Comparison of ENCODE assay signal across 24 cellular contexts in the genomic region with DNA sequence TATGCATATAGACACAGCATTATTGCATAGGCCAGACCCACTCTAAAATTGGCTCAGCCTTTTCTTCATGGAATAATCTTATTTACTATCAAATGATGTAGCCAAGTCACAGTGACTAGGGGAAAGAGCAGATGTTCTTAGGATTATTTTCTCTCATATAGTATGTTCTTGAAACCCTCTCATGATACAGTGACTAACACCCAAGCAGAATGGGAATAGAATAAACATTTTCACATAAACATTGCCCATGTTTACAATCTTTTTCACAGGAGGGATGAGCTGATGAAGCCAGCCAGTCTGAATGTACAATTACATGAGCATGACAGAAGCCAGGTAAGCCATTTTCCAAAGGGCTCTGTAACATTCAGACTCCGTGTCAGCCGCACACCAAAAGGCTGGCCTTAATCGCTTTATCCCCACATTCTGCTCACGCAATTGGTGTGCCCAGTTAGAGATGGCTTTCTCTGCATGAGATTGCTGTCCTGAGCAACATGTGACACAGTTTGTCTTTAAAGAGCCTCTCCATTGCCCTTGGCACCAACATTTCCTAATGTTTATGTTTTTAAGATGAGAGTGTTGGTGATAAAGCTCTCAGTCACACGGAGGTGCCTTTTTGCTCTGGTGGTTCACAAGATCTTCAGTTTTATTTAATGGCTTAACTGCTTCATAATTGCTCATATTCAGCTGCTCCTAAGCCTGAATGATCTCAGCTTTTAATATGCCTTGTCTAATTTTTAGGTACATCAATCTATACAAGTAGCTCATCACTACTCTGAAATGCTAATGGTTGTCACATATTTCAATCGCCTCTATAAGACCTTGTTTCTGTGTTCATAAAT.
DNase-seq lines count a peak whose midpoint lies in the region; ATAC-seq and TF ChIP-seq lines count a peak whose summit lies in the region.
"Had no signal": no experiment of that assay in that cellular context is flagged by ENCODE, and none has a peak within 500 bp of the region (broad histone marks: within the 10 kb centered on the region; RNA-seq: fewer than 3 reads in every experiment).

No MANE protein-coding gene starts in this region.

- H3K27me3 Mint-ChIP-seq in progenitor cell of endocrine pancreas = peaks cover 8% of the 10 kb centered on the region
- H3K27me3 Mint-ChIP-seq: CD4-positive, alpha-beta T cell had no signal

- H3K27me3 ChIP-seq in hepatocyte (no peaks in the 10 kb centered on the region), adrenal gland (no peaks in the 10 kb centered on the region), breast epithelium (no peaks in the 10 kb centered on the region)
- H3K27me3 ChIP-seq: right lobe of liver, testis had no signal

- ATAC-seq in HG02840 (IDR thresholded peaks at IDR 0.05; ENCODE audit: low FRiP score, unreplicated experiment) = no peak
- ATAC-seq: right lobe of liver; stimulated activated effector memory CD8-positive, alpha-beta T cell treated with anti-CD3 and anti-CD28 coated beads, Interleukin-12 subunit alpha, Interleukin-12 subunit beta, amount 100 ng/mL, for 72 hours had no signal

- intact Hi-C loops in adrenal gland (cut with DNase I) (no loop called here), breast epithelium (cut with DNase I; ENCODE audit: low total_unique reads) (no loop called here)

- TF ChIP-seq CTCF in hepatocyte (IDR thresholded peaks at IDR 0.05; ENCODE audit: poor library complexity) (no peak), adrenal gland (IDR thresholded peaks at IDR 0.05) (no peak), progenitor cell of endocrine pancreas (IDR thresholded peaks at IDR 0.05; ENCODE audit: unreplicated experiment) (no peak), breast epithelium (IDR thresholded peaks at IDR 0.05) (no peak)

- no peaks in the 10 kb centered on the region for H3K36me3 ChIP-seq in hepatocyte (replicated peaks; ENCODE audit: insufficient read depth, low read depth)
- no peaks in the 10 kb centered on the region for H3K36me3 ChIP-seq in adrenal gland (replicated peaks in 1 of 2)
- H3K36me3 ChIP-seq in breast epithelium = no peaks in the 10 kb centered on the region
- H3K36me3 ChIP-seq: right lobe of liver had no signal

- H3K4me3 Mint-ChIP-seq in progenitor cell of endocrine pancreas (ENCODE audit: low read depth) = no peak overlapping the region
- H3K4me3 Mint-ChIP-seq: CD4-positive, alpha-beta T cell; dendritic cell treated with granulocyte-macrophage colony-stimulating factor and Interleukin-4, amounts not matched to agents 40 ng/mL and 50 ng/mL, for 4 days; H9; stimulated activated effector memory CD8-positive, alpha-beta T cell treated with anti-CD3 and anti-CD28 coated beads, Interleukin-12 subunit alpha, Interleukin-12 subunit beta, amount 100 ng/mL, for 72 hours had no signal

- H3K27ac ChIP-seq in hepatocyte = peak overlapping the region; percentile 6
- no peak overlapping the region for H3K27ac ChIP-seq in adrenal gland
- no peak overlapping the region for H3K27ac ChIP-seq in breast epithelium
- H3K27ac ChIP-seq: right lobe of liver, testis had no signal

- H3K9me3 ChIP-seq in hepatocyte (ENCODE audit: low read depth) (no peaks in the 10 kb centered on the region), adrenal gland (replicated peaks in 1 of 3) (no peaks in the 10 kb centered on the region), breast epithelium (no peaks in the 10 kb centered on the region)
- H3K9me3 ChIP-seq: right lobe of liver, testis had no signal

- no peak overlapping the region for H3K4me2 ChIP-seq in hepatocyte

- H3K4me3 ChIP-seq in hepatocyte = no peak overlapping the region
- H3K4me3 ChIP-seq in adrenal gland = no peak overlapping the region
- H3K4me3 ChIP-seq in breast epithelium = no peak overlapping the region
- H3K4me3 ChIP-seq: right lobe of liver, testis had no signal

- no peaks in the 10 kb centered on the region for H3K4me1 Mint-ChIP-seq in progenitor cell of endocrine pancreas (ENCODE audit: low read depth)
- H3K4me1 Mint-ChIP-seq: stimulated activated effector memory CD8-positive, alpha-beta T cell treated with anti-CD3 and anti-CD28 coated beads, Interleukin-12 subunit alpha, Interleukin-12 subunit beta, amount 100 ng/mL, for 72 hours had no signal

- TF ChIP-seq POLR2A in adrenal gland (IDR thresholded peaks at IDR 0.05) = no peak
- TF ChIP-seq POLR2A in breast epithelium (IDR thresholded peaks at IDR 0.05) = no peak

- DNase-seq in DMS79 (lab: John Stamatoyannopoulos, UW) (peak; percentile 56), NCI-H1417 treated with DMSO at 0.1 percent for 48 hours (lab: John Stamatoyannopoulos, UW) (peak; percentile 27), NCI-H524 (lab: John Stamatoyannopoulos, UW) (peak; percentile 72 to 90), hepatocyte (ENCODE audit: low spot score) (no peak), adrenal gland (no peak), progenitor cell of endocrine pancreas (ENCODE audit: low spot score, unreplicated experiment) (no peak), breast epithelium (ENCODE audit: low spot score in 2 of 2) (no peak)
- DNase-seq: activated CD4-positive, alpha-beta T cell treated with anti-CD3 and anti-CD28 coated beads for 1 hour; activated CD8-positive, alpha-beta memory T cell treated with anti-CD3 and anti-CD28 coated beads, Interleukin-2, amount 50 U/mL, for 4 hours; activated effector memory CD4-positive, alpha-beta T cell treated with anti-CD3 and anti-CD28 coated beads, Interleukin-2, amount 50 U/mL, for 16 hours; CD4-positive, alpha-beta T cell; EL; foreskin fibroblast; H9; hypothalamus; Kasumi-1; mammary epithelial cell; NCI-H187; right lobe of liver; RPMI8226; testis had no signal

- H3K79me2 ChIP-seq in hepatocyte = no peaks in the 10 kb centered on the region

- 70% methylated on average over 6 of the region's 6 CpGs for WGBS in hepatocyte (ENCODE audit: low lambda C conversion rate, missing lambda C conversion rate)
- WGBS in adrenal gland, 4 donors = 69 to 79% (median 72%) methylated on average over 6 of the region's 6 CpGs

- no peaks in the 10 kb centered on the region for H3K9me3 Mint-ChIP-seq in progenitor cell of endocrine pancreas (ENCODE audit: low read depth)
- H3K9me3 Mint-ChIP-seq: CD4-positive, alpha-beta T cell; dendritic cell treated with granulocyte-macrophage colony-stimulating factor and Interleukin-4, amounts not matched to agents 40 ng/mL and 50 ng/mL, for 4 days; H9; stimulated activated effector memory CD8-positive, alpha-beta T cell treated with anti-CD3 and anti-CD28 coated beads, Interleukin-12 subunit alpha, Interleukin-12 subunit beta, amount 100 ng/mL, for 72 hours had no signal

- no peaks in the 10 kb centered on the region for H3K9me2 ChIP-seq in hepatocyte (replicated peaks; ENCODE audit: insufficient read depth)

- H3K4me1 ChIP-seq in hepatocyte (ENCODE audit: insufficient read depth) (peaks cover 3% of the 10 kb centered on the region), adrenal gland (replicated peaks in 1 of 2) (no peaks in the 10 kb centered on the region), breast epithelium (no peaks in the 10 kb centered on the region)
- H3K4me1 ChIP-seq: right lobe of liver, testis had no signal

- no peak overlapping the region for H2AFZ ChIP-seq in hepatocyte

- no peaks in the 10 kb centered on the region for H3K36me3 Mint-ChIP-seq in progenitor cell of endocrine pancreas (ENCODE audit: insufficient read depth)
- H3K36me3 Mint-ChIP-seq: stimulated activated effector memory CD8-positive, alpha-beta T cell treated with anti-CD3 and anti-CD28 coated beads, Interleukin-12 subunit alpha, Interleukin-12 subunit beta, amount 100 ng/mL, for 72 hours had no signal

- no peak overlapping the region for H3K27ac Mint-ChIP-seq in progenitor cell of endocrine pancreas
- H3K27ac Mint-ChIP-seq: CD4-positive, alpha-beta T cell; dendritic cell treated with granulocyte-macrophage colony-stimulating factor and Interleukin-4, amounts not matched to agents 40 ng/mL and 50 ng/mL, for 4 days; H9; stimulated activated effector memory CD8-positive, alpha-beta T cell treated with anti-CD3 and anti-CD28 coated beads, Interleukin-12 subunit alpha, Interleukin-12 subunit beta, amount 100 ng/mL, for 72 hours had no signal

- H4K20me1 ChIP-seq in hepatocyte (ENCODE audit: insufficient read depth, poor library complexity, severe bottlenecking) = no peaks in the 10 kb centered on the region

Comparison
In these comparisons a context has a peak if more than half of its experiments do, and no peak if none do; other contexts are left out.
1. DNase-seq: peak in DMS79 (single experiment), NCI-H1417 treated with DMSO at 0.1 percent for 48 hours (single experiment) and NCI-H524 (2 of 2); none in hepatocyte (single experiment), adrenal gland (0 of 7), progenitor cell of endocrine pancreas (single experiment) and breast epithelium (0 of 2).